ENCODE assay signal across 1 cellular context in the genomic region with DNA sequence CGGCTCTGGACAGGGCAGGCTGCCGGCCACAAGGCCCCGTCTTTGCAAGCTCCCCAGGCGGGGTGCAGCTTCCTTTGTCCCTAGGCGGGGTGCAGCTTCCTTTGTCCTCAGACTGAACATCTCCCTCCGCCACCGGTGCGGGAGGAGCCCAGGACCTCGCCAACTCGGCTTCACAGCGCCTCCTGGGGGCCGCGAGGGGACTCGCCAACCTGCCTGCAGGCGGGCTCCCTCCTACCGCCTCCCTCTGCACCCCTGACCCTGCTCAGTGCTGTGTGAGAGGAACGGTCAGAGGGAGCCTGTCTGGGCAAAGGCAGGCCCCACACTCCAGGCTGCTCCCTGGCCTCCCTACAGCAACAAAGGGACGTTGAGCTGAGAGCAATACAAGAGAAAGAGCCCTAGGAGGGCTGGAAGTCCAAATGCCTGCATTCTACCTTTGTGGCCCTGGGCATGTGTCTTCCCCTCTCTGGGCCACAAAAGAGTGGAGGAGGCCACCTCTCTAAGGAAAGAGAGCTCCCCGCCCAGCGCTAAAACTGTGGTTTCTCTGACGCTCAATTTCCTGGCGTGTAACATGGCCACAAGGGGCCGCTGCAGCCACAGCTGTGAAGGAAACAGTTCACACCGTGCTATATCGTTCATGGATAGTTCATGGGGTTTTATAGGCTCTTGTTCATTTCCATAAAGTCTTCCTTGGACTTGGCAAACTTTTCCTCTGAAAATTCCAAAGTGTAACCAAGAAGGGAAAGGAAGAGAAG.
TF ChIP-seq lines count a peak whose summit lies in the region.

No MANE protein-coding gene starts in this region.

TF ChIP-seq in HepG2, 621 proteins besides CTCF, POLR2A, EP300 and RAD21 (continued from another document and continues in another):
- TF ChIP-seq, protein P1, sequence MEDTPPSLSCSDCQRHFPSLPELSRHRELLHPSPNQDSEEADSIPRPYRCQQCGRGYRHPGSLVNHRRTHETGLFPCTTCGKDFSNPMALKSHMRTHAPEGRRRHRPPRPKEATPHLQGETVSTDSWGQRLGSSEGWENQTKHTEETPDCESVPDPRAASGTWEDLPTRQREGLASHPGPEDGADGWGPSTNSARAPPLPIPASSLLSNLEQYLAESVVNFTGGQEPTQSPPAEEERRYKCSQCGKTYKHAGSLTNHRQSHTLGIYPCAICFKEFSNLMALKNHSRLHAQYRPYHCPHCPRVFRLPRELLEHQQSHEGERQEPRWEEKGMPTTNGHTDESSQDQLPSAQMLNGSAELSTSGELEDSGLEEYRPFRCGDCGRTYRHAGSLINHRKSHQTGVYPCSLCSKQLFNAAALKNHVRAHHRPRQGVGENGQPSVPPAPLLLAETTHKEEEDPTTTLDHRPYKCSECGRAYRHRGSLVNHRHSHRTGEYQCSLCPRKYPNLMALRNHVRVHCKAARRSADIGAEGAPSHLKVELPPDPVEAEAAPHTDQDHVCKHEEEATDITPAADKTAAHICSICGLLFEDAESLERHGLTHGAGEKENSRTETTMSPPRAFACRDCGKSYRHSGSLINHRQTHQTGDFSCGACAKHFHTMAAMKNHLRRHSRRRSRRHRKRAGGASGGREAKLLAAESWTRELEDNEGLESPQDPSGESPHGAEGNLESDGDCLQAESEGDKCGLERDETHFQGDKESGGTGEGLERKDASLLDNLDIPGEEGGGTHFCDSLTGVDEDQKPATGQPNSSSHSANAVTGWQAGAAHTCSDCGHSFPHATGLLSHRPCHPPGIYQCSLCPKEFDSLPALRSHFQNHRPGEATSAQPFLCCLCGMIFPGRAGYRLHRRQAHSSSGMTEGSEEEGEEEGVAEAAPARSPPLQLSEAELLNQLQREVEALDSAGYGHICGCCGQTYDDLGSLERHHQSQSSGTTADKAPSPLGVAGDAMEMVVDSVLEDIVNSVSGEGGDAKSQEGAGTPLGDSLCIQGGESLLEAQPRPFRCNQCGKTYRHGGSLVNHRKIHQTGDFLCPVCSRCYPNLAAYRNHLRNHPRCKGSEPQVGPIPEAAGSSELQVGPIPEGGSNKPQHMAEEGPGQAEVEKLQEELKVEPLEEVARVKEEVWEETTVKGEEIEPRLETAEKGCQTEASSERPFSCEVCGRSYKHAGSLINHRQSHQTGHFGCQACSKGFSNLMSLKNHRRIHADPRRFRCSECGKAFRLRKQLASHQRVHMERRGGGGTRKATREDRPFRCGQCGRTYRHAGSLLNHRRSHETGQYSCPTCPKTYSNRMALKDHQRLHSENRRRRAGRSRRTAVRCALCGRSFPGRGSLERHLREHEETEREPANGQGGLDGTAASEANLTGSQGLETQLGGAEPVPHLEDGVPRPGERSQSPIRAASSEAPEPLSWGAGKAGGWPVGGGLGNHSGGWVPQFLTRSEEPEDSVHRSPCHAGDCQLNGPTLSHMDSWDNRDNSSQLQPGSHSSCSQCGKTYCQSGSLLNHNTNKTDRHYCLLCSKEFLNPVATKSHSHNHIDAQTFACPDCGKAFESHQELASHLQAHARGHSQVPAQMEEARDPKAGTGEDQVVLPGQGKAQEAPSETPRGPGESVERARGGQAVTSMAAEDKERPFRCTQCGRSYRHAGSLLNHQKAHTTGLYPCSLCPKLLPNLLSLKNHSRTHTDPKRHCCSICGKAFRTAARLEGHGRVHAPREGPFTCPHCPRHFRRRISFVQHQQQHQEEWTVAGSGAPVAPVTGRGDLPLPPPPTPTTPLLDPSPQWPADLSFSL (CRISPR knock-in tag; IDR thresholded peaks at IDR 0.05): no peak
- TF ChIP-seq ZNF451 (CRISPR knock-in tag; IDR thresholded peaks at IDR 0.05) (0 out of 2 replicates have a peak, but pooled peaks have one; percentile 63), ZNF260 (CRISPR knock-in tag; IDR thresholded peaks at IDR 0.05; ENCODE audit: borderline replicate concordance, low read depth) (no peak), SMAD9 (CRISPR knock-in tag; IDR thresholded peaks at IDR 0.05) (no peak), ESRRA (CRISPR knock-in tag; IDR thresholded peaks at IDR 0.05; ENCODE audit: low read depth) (peak; percentile 32; the same call in 1 of the 2 replicates), NCOR1 (IDR thresholded peaks at IDR 0.05; ENCODE audit: borderline replicate concordance, low read length) (no peak), CBX5 (CRISPR knock-in tag; IDR thresholded peaks at IDR 0.05; ENCODE audit: borderline replicate concordance) (peak; percentile 47; the same call in 1 of the 2 replicates), BORCS8-MEF2B (CRISPR knock-in tag; IDR thresholded peaks at IDR 0.05) (peak; percentile 89), ZFY (CRISPR knock-in tag; IDR thresholded peaks at IDR 0.05) (no peak), ZNF878 (CRISPR knock-in tag; IDR thresholded peaks at IDR 0.05) (no peak), XRCC5 (optimal IDR thresholded peaks at IDR 0.05; ENCODE audit: low read length) (peak; percentile 94), SIX1 (CRISPR knock-in tag; IDR thresholded peaks at IDR 0.05; ENCODE audit: borderline replicate concordance) (no peak), STAT5B (CRISPR knock-in tag; IDR thresholded peaks at IDR 0.05) (no peak; the same call in 1 of the 2 replicates), ZNF333 (CRISPR knock-in tag; IDR thresholded peaks at IDR 0.05; ENCODE audit: borderline replicate concordance) (0 out of 2 replicates have a peak, but pooled peaks have one; percentile 66), DR1 (CRISPR knock-in tag; IDR thresholded peaks at IDR 0.05) (no peak), TCF7L2 (IDR thresholded peaks at IDR 0.05; ENCODE audit: low read depth, low read length) (no peak), RELA (CRISPR knock-in tag; IDR thresholded peaks at IDR 0.05) (peak; percentile 77; the same call in 1 of the 2 replicates), NR3C1 (CRISPR knock-in tag; IDR thresholded peaks at IDR 0.05) (no peak), MTF2 (CRISPR knock-in tag; IDR thresholded peaks at IDR 0.05; ENCODE audit: borderline replicate concordance) (no peak), MTA3 (CRISPR knock-in tag; IDR thresholded peaks at IDR 0.05) (no peak), ZNF383 (CRISPR knock-in tag; IDR thresholded peaks at IDR 0.05; ENCODE audit: borderline replicate concordance) (no peak), ZSCAN20 (CRISPR knock-in tag; IDR thresholded peaks at IDR 0.05; ENCODE audit: borderline replicate concordance) (no peak; the same call in 1 of the 2 replicates), ZNF446 (CRISPR knock-in tag; IDR thresholded peaks at IDR 0.05) (no peak), ZNF430 (CRISPR knock-in tag; IDR thresholded peaks at IDR 0.05) (0 out of 2 replicates have a peak, but pooled peaks have one; percentile 25), DMAP1 (CRISPR knock-in tag; IDR thresholded peaks at IDR 0.05) (0 out of 2 replicates have a peak, but pooled peaks have one; percentile 21), HDAC6 (IDR thresholded peaks at IDR 0.05; ENCODE audit: low read depth, low read length) (no peak), ATF7 (IDR thresholded peaks at IDR 0.05) (no peak), ATF7 (CRISPR knock-in tag; IDR thresholded peaks at IDR 0.05) (no peak; the same call in 1 of the 2 replicates), NFYC (CRISPR knock-in tag; IDR thresholded peaks at IDR 0.05) (peak; percentile 35; the same call in 1 of the 2 replicates), ZNF350 (CRISPR knock-in tag; IDR thresholded peaks at IDR 0.05; ENCODE audit: borderline replicate concordance, low read depth) (no peak; the same call in 1 of the 2 replicates), KAT7 (CRISPR knock-in tag; IDR thresholded peaks at IDR 0.05; ENCODE audit: borderline replicate concordance) (no peak), CREM (IDR thresholded peaks at IDR 0.05) (no peak; the same call in 1 of the 2 replicates), CREM (CRISPR knock-in tag; IDR thresholded peaks at IDR 0.05) (no peak), MAFF (IDR thresholded peaks at IDR 0.05; ENCODE audit: low read depth, low read length) (no peak), ZNF331 (CRISPR knock-in tag; IDR thresholded peaks at IDR 0.05) (no peak)
- TF ChIP-seq, protein P2, sequence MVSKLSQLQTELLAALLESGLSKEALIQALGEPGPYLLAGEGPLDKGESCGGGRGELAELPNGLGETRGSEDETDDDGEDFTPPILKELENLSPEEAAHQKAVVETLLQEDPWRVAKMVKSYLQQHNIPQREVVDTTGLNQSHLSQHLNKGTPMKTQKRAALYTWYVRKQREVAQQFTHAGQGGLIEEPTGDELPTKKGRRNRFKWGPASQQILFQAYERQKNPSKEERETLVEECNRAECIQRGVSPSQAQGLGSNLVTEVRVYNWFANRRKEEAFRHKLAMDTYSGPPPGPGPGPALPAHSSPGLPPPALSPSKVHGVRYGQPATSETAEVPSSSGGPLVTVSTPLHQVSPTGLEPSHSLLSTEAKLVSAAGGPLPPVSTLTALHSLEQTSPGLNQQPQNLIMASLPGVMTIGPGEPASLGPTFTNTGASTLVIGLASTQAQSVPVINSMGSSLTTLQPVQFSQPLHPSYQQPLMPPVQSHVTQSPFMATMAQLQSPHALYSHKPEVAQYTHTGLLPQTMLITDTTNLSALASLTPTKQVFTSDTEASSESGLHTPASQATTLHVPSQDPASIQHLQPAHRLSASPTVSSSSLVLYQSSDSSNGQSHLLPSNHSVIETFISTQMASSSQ (IDR thresholded peaks at IDR 0.05; ENCODE audit: low read depth): no peak
- TF ChIP-seq, protein P2 (CRISPR knock-in tag; IDR thresholded peaks at IDR 0.05; ENCODE audit: borderline replicate concordance): peak; percentile 56; the same call in 1 of the 2 replicates
- TF ChIP-seq, protein P3, sequence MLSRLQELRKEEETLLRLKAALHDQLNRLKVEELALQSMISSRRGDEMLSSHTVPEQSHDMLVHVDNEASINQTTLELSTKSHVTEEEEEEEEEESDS (CRISPR knock-in tag; IDR thresholded peaks at IDR 0.05; ENCODE audit: borderline replicate concordance): 0 out of 2 replicates have a peak, but pooled peaks have one; percentile 80
- TF ChIP-seq, protein P4, sequence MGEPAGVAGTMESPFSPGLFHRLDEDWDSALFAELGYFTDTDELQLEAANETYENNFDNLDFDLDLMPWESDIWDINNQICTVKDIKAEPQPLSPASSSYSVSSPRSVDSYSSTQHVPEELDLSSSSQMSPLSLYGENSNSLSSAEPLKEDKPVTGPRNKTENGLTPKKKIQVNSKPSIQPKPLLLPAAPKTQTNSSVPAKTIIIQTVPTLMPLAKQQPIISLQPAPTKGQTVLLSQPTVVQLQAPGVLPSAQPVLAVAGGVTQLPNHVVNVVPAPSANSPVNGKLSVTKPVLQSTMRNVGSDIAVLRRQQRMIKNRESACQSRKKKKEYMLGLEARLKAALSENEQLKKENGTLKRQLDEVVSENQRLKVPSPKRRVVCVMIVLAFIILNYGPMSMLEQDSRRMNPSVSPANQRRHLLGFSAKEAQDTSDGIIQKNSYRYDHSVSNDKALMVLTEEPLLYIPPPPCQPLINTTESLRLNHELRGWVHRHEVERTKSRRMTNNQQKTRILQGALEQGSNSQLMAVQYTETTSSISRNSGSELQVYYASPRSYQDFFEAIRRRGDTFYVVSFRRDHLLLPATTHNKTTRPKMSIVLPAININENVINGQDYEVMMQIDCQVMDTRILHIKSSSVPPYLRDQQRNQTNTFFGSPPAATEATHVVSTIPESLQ (CRISPR knock-in tag; conservative IDR thresholded peaks at IDR 0.05): no peak
- TF ChIP-seq, protein P5, sequence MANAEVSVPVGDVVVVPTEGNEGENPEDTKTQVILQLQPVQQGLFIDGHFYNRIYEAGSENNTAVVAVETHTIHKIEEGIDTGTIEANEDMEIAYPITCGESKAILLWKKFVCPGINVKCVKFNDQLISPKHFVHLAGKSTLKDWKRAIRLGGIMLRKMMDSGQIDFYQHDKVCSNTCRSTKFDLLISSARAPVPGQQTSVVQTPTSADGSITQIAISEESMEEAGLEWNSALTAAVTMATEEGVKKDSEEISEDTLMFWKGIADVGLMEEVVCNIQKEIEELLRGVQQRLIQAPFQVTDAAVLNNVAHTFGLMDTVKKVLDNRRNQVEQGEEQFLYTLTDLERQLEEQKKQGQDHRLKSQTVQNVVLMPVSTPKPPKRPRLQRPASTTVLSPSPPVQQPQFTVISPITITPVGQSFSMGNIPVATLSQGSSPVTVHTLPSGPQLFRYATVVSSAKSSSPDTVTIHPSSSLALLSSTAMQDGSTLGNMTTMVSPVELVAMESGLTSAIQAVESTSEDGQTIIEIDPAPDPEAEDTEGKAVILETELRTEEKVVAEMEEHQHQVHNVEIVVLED (CRISPR knock-in tag; IDR thresholded peaks at IDR 0.05; ENCODE audit: borderline replicate concordance): peak; percentile 38; the same call in 1 of the 2 replicates
- TF ChIP-seq, protein P6, sequence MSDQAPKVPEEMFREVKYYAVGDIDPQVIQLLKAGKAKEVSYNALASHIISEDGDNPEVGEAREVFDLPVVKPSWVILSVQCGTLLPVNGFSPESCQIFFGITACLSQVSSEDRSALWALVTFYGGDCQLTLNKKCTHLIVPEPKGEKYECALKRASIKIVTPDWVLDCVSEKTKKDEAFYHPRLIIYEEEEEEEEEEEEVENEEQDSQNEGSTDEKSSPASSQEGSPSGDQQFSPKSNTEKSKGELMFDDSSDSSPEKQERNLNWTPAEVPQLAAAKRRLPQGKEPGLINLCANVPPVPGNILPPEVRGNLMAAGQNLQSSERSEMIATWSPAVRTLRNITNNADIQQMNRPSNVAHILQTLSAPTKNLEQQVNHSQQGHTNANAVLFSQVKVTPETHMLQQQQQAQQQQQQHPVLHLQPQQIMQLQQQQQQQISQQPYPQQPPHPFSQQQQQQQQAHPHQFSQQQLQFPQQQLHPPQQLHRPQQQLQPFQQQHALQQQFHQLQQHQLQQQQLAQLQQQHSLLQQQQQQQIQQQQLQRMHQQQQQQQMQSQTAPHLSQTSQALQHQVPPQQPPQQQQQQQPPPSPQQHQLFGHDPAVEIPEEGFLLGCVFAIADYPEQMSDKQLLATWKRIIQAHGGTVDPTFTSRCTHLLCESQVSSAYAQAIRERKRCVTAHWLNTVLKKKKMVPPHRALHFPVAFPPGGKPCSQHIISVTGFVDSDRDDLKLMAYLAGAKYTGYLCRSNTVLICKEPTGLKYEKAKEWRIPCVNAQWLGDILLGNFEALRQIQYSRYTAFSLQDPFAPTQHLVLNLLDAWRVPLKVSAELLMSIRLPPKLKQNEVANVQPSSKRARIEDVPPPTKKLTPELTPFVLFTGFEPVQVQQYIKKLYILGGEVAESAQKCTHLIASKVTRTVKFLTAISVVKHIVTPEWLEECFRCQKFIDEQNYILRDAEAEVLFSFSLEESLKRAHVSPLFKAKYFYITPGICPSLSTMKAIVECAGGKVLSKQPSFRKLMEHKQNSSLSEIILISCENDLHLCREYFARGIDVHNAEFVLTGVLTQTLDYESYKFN (CRISPR knock-in tag; conservative IDR thresholded peaks at IDR 0.05): 0 out of 2 replicates have a peak, but pooled peaks have one; percentile 10
